Comparison of ENCODE assay signal across 14 cellular contexts in the genomic region with DNA sequence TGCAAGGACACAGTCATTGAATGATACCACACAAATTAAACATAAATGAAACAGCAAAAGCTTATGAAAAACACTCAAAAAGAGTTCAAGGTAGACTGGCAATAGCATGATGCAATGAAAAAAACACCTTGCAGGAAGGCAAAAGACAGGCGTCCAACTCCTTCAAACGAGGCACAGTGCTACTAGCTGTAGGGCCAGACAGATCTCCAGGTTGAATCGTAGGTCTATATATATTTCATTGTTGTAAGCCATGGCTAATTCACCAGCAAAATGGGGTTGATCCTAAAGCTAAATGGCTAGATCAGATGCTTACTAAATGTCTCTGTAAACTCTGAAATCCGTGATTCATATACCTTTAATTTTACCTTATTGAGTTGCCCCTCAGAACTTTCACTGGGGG.
"Had no signal": no experiment of that assay in that cellular context is flagged by ENCODE, and none has a peak within 500 bp of the region (broad histone marks: within the 10 kb centered on the region; RNA-seq: fewer than 3 reads in every experiment).

No MANE protein-coding gene starts in this region.

- DNase-seq: activated CD4-positive, alpha-beta T cell treated with anti-CD3 and anti-CD28 coated beads, Interleukin-2, amount 50 U/mL, for 1 hour; amygdala; dorsolateral prefrontal cortex; naive B cell; nucleus accumbens; right lobe of liver; stimulated activated CD4-positive, alpha-beta T cell treated with anti-CD3 and anti-CD28 coated beads, Interleukin-2, amount 100 ng/mL, for 48 hours; stimulated activated naive CD4-positive, alpha-beta T cell treated with Interleukin-2 at 50 U/mL for 16 hours; T-helper 2 cell had no signal

- H3K4me3 ChIP-seq: breast epithelium, dorsolateral prefrontal cortex, prostate gland, right lobe of liver, suprapubic skin had no signal

- H3K27ac ChIP-seq: breast epithelium, dorsolateral prefrontal cortex, prostate gland, right lobe of liver, suprapubic skin had no signal

- H3K9me3 ChIP-seq: breast epithelium, prostate gland, right lobe of liver, suprapubic skin had no signal

- H3K27me3 ChIP-seq: breast epithelium, dorsolateral prefrontal cortex, right lobe of liver, suprapubic skin had no signal

- ATAC-seq: activated naive CD4-positive, alpha-beta T cell treated with anti-CD3 and anti-CD28 coated beads, Interleukin-2, amount 50 U/mL, for 72 hours had no signal

- FAIRE-seq: TTC549 had no signal

- H3K4me1 ChIP-seq: breast epithelium had no signal

- H3K36me3 ChIP-seq: breast epithelium, prostate gland, right lobe of liver, suprapubic skin had no signal
